ENCODE assay signal across 36 cellular contexts in the genomic region with DNA sequence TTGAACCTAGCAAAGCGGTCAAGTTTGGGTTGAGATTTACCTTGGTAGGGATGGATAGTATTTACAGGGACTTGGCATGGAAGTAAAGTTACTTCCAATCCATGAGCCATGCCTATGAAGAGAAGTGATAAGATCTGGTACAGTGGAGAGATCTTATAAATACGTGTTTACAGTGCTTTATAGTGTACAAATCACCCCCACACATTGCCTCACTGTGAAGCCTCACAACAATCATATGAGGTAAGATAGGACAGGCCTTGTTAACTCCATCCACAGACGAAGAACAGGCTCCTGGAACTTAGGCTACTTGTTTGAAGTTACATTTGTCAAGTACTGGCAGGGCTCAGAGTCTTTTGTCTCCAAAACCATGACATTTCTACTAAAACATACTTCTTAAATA.
"Had no signal": no experiment of that assay in that cellular context is flagged by ENCODE, and none has a peak within 500 bp of the region (broad histone marks: within the 10 kb centered on the region; RNA-seq: fewer than 3 reads in every experiment).

No MANE protein-coding gene starts in this region.

- H3K27me3 Mint-ChIP-seq: activated naive CD8-positive, alpha-beta T cell treated with anti-CD3 and anti-CD28 coated beads for 36 hours had no signal

- H3K4me3 ChIP-seq: adrenal gland, body of pancreas, breast epithelium had no signal

- H3K27ac ChIP-seq: adrenal gland, body of pancreas, brain microvascular endothelial cell, breast epithelium, WERI-Rb-1 had no signal

- ATAC-seq: activated CD4-positive, CD25-positive, alpha-beta regulatory T cell treated with anti-CD3 and anti-CD28 coated beads, Interleukin-2, amount 50 U/mL, for 24 hours; activated CD8-positive, alpha-beta T cell treated with anti-CD3 and anti-CD28 coated beads for 36 hours; activated naive CD4-positive, alpha-beta T cell treated with anti-CD3 and anti-CD28 coated beads, Interleukin-2, amount 50 U/mL, for 72 hours; activated T-cell treated with anti-CD3 and anti-CD28 coated beads, Interleukin-2, amount 50 U/mL, for 4 hours; activated T-cell treated with anti-CD3 and anti-CD28 coated beads, Interleukin-2, amount 50 U/mL, for 72 hours; activated T-helper 17 cell treated with anti-CD3 and anti-CD28 coated beads, Interleukin-2, amount 50 U/mL, for 72 hours; body of pancreas; WTC11 had no signal

- H3K36me3 ChIP-seq: adrenal gland, brain microvascular endothelial cell, breast epithelium, WERI-Rb-1 had no signal

- H3K27me3 ChIP-seq: adrenal gland, body of pancreas, brain microvascular endothelial cell, breast epithelium had no signal

- H3K4me1 ChIP-seq: adrenal gland, body of pancreas, breast epithelium had no signal

- H3K27ac Mint-ChIP-seq: activated CD4-positive, alpha-beta memory T cell treated with anti-CD3 and anti-CD28 coated beads for 36 hours; activated CD4-positive, alpha-beta T cell treated with anti-CD3 and anti-CD28 coated beads, Interleukin-2, amount 10 ng/mL, durations not matched to agents 24 days and 14 days; activated CD8-positive, alpha-beta T cell treated with anti-CD3 and anti-CD28 coated beads for 36 hours; activated naive CD4-positive, alpha-beta T cell treated with anti-CD3 and anti-CD28 coated beads for 36 hours; activated naive CD4-positive, alpha-beta T cell treated with anti-CD3 and anti-CD28 coated beads, Interleukin-2, amount 50 U/mL, for 72 hours; activated naive CD8-positive, alpha-beta T cell treated with anti-CD3 and anti-CD28 coated beads for 36 hours; activated T-cell treated with anti-CD3 and anti-CD28 coated beads, Interleukin-2, amount 50 U/mL, for 72 hours; activated T-helper 1 cell treated with anti-CD3 and anti-CD28 coated beads, Interleukin-12 subunit alpha, Interleukin-12 subunit beta, Interleukin-2, Interleukin-4 antibody, amounts not matched to agents 30 ng/mL and 10 ng/mL and 1 ng/mL, durations not matched to agents 14 hours and 24 hours and 36 hours; activated T-helper 17 cell treated with anti-CD3 and anti-CD28 coated beads, Interleukin-2, amount 50 U/mL, for 72 hours; T-helper 1 cell treated with Interleukin-12 subunit alpha and Interleukin-12 subunit beta and Interleukin-4 antibody, amounts not matched to agents 30 μg/mL and 1 μg/mL, for 36 hours; T-helper 2 cell treated with Interferon-gamma antibody and Interleukin-4, amounts not matched to agents 5 μg/mL and 100 μg/mL, for 36 hours; WTC11 had no signal

- H3K4me3 Mint-ChIP-seq: activated CD4-positive, alpha-beta memory T cell treated with anti-CD3 and anti-CD28 coated beads for 36 hours; activated CD4-positive, alpha-beta T cell treated with anti-CD3 and anti-CD28 coated beads, Interleukin-2, amount 10 ng/mL, durations not matched to agents 24 days and 14 days; activated CD8-positive, alpha-beta T cell treated with anti-CD3 and anti-CD28 coated beads for 36 hours; activated naive CD4-positive, alpha-beta T cell treated with anti-CD3 and anti-CD28 coated beads for 36 hours; activated naive CD8-positive, alpha-beta T cell treated with anti-CD3 and anti-CD28 coated beads for 36 hours; activated T-cell treated with anti-CD3 and anti-CD28 coated beads, Interleukin-2, amount 50 U/mL, for 4 hours; activated T-cell treated with anti-CD3 and anti-CD28 coated beads, Interleukin-2, amount 50 U/mL, for 72 hours; activated T-helper 1 cell treated with anti-CD3 and anti-CD28 coated beads, Interleukin-12 subunit alpha, Interleukin-12 subunit beta, Interleukin-2, Interleukin-4 antibody, amounts not matched to agents 30 ng/mL and 10 ng/mL and 1 ng/mL, durations not matched to agents 14 hours and 24 hours and 36 hours; activated T-helper 17 cell treated with anti-CD3 and anti-CD28 coated beads, Interleukin-2, amount 50 U/mL, for 72 hours; T-helper 1 cell treated with Interleukin-12 subunit alpha and Interleukin-12 subunit beta and Interleukin-4 antibody, amounts not matched to agents 30 μg/mL and 1 μg/mL, for 36 hours; T-helper 2 cell treated with Interferon-gamma antibody and Interleukin-4, amounts not matched to agents 5 μg/mL and 100 μg/mL, for 36 hours; WTC11 had no signal

- H3K36me3 Mint-ChIP-seq: activated CD4-positive, alpha-beta memory T cell treated with anti-CD3 and anti-CD28 coated beads for 36 hours; activated naive CD4-positive, alpha-beta T cell treated with anti-CD3 and anti-CD28 coated beads, Interleukin-2, amount 50 U/mL, for 72 hours; activated naive CD8-positive, alpha-beta T cell treated with anti-CD3 and anti-CD28 coated beads for 36 hours; WTC11 had no signal

- H3K4me1 Mint-ChIP-seq: activated CD4-positive, alpha-beta T cell treated with anti-CD3 and anti-CD28 coated beads, Interleukin-2, amount 10 ng/mL, durations not matched to agents 24 days and 14 days; activated naive CD8-positive, alpha-beta T cell treated with anti-CD3 and anti-CD28 coated beads for 36 hours; activated T-helper 17 cell treated with anti-CD3 and anti-CD28 coated beads, Interleukin-2, amount 50 U/mL, for 72 hours had no signal

- H3K9me3 Mint-ChIP-seq: activated CD4-positive, alpha-beta T cell treated with anti-CD3 and anti-CD28 coated beads, Interleukin-2, amount 10 ng/mL, durations not matched to agents 24 days and 14 days; activated CD8-positive, alpha-beta T cell treated with anti-CD3 and anti-CD28 coated beads for 36 hours; activated naive CD4-positive, alpha-beta T cell treated with anti-CD3 and anti-CD28 coated beads for 36 hours; activated naive CD4-positive, alpha-beta T cell treated with anti-CD3 and anti-CD28 coated beads, Interleukin-2, amount 50 U/mL, for 72 hours; activated naive CD8-positive, alpha-beta T cell treated with anti-CD3 and anti-CD28 coated beads for 36 hours; activated T-cell treated with anti-CD3 and anti-CD28 coated beads, Interleukin-2, amount 50 U/mL, for 4 hours; activated T-helper 1 cell treated with anti-CD3 and anti-CD28 coated beads, Interleukin-12 subunit alpha, Interleukin-12 subunit beta, Interleukin-2, Interleukin-4 antibody, amounts not matched to agents 30 ng/mL and 10 ng/mL and 1 ng/mL, durations not matched to agents 14 hours and 24 hours and 36 hours; activated T-helper 17 cell treated with anti-CD3 and anti-CD28 coated beads, Interleukin-2, amount 50 U/mL, for 72 hours; T-helper 1 cell treated with Interleukin-12 subunit alpha and Interleukin-12 subunit beta and Interleukin-4 antibody, amounts not matched to agents 30 μg/mL and 1 μg/mL, for 36 hours; T-helper 2 cell treated with Interferon-gamma antibody and Interleukin-4, amounts not matched to agents 5 μg/mL and 100 μg/mL, for 36 hours had no signal

- DNase-seq: activated CD4-positive, alpha-beta memory T cell treated with anti-CD3 and anti-CD28 coated beads for 36 hours; activated CD4-positive, alpha-beta T cell treated with anti-CD3 and anti-CD28 coated beads for 4 hours; activated CD4-positive, alpha-beta T cell treated with anti-CD3 and anti-CD28 coated beads, Interleukin-2, amount 10 ng/mL, durations not matched to agents 24 days and 14 days; activated CD4-positive, alpha-beta T cell treated with anti-CD3 and anti-CD28 coated beads, Interleukin-2, amount 50 U/mL, for 1 hour; activated CD4-positive, alpha-beta T cell treated with anti-CD3 and anti-CD28 coated beads, Interleukin-2, amount 50 U/mL, for 4 hours; activated CD4-positive, CD25-positive, alpha-beta regulatory T cell; activated CD8-positive, alpha-beta memory T cell treated with anti-CD3 and anti-CD28 coated beads, Interleukin-2, amount 50 U/mL, for 4 hours; activated CD8-positive, alpha-beta T cell treated with anti-CD3 and anti-CD28 coated beads for 36 hours; activated effector memory CD4-positive, alpha-beta T cell treated with anti-CD3 and anti-CD28 coated beads, Interleukin-2, amount 50 U/mL, for 16 hours; activated gamma-delta T cell treated with Interleukin-2 at 50 U/mL for 16 hours; activated naive CD4-positive, alpha-beta T cell; activated naive CD4-positive, alpha-beta T cell treated with anti-CD3 and anti-CD28 coated beads for 36 hours; activated naive CD4-positive, alpha-beta T cell treated with anti-CD3 and anti-CD28 coated beads, Interleukin-2, amount 50 U/mL, for 16 hours; activated naive CD8-positive, alpha-beta T cell treated with anti-CD3 and anti-CD28 coated beads for 36 hours; activated T-cell treated with anti-CD3 and anti-CD28 coated beads for 4 hours; activated T-cell treated with anti-CD3 and anti-CD28 coated beads, Interleukin-2, amount 50 U/mL, for 1 hour; activated T-cell treated with anti-CD3 and anti-CD28 coated beads, Interleukin-2, amount 50 U/mL, for 4 hours; activated T-cell treated with anti-CD3 and anti-CD28 coated beads, Interleukin-2, amount 50 U/mL, for 72 hours; adrenal gland; amniotic stem cell; aorta; body of pancreas; brain microvascular endothelial cell; central memory CD4-positive, alpha-beta T cell; T-helper 1 cell; T-helper 2 cell; T-helper 9 cell; WERI-Rb-1 had no signal
